In the genomic region with DNA sequence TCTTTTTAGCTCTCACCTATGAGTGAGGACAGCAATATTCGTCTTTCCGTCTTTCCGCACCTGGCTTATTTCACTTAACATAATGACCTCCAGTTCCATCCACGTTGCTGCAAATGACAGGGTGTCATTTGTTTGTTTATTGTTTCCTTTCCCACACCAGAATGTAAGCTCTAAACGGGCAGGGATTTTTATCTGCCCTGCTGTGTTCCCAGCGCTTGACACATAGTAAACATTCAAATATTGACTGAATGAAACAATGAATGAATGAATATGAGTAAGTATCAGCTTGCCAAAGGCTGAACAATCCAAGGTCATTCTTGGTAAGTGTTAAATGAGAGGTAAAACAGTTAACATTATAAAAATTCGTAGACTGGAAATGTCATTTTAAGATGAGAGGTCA, we compare ENCODE assay signal across 18 cellular contexts.
"Had no signal": no experiment of that assay in that cellular context is flagged by ENCODE, and none has a peak within 500 bp of the region (broad histone marks: within the 10 kb centered on the region; RNA-seq: fewer than 3 reads in every experiment).

No MANE protein-coding gene starts in this region.

- H3K27me3 ChIP-seq: sigmoid colon, upper lobe of left lung had no signal

- H3K36me3 ChIP-seq: lower lobe of right lung, prostate gland, sigmoid colon, upper lobe of left lung had no signal

- H3K27ac Mint-ChIP-seq: activated B cell treated with CpG ODN at 0.5 μM for 24 hours; activated CD4-positive, alpha-beta T cell treated with anti-CD3 and anti-CD28 coated beads, Interleukin-2, amount 10 ng/mL, durations not matched to agents 7 days and 5 days; activated naive CD4-positive, alpha-beta T cell treated with anti-CD3 and anti-CD28 coated beads for 36 hours; effector memory CD8-positive, alpha-beta T cell; T-helper 17 cell had no signal

- H3K27me3 Mint-ChIP-seq: activated CD4-positive, alpha-beta T cell treated with anti-CD3 and anti-CD28 coated beads, Interleukin-2, amount 10 ng/mL, durations not matched to agents 7 days and 5 days; effector memory CD8-positive, alpha-beta T cell; naive thymus-derived CD8-positive, alpha-beta T cell had no signal

- H3K4me3 ChIP-seq: lower lobe of right lung, prostate gland, sigmoid colon, upper lobe of left lung had no signal

- H3K4me3 Mint-ChIP-seq: activated B cell treated with CpG ODN at 0.5 μM for 24 hours; activated CD4-positive, alpha-beta T cell treated with anti-CD3 and anti-CD28 coated beads, Interleukin-2, amount 10 ng/mL, durations not matched to agents 7 days and 5 days; activated naive CD4-positive, alpha-beta T cell treated with anti-CD3 and anti-CD28 coated beads for 36 hours; effector memory CD8-positive, alpha-beta T cell; naive thymus-derived CD8-positive, alpha-beta T cell; T-helper 17 cell had no signal

- ATAC-seq: effector memory CD8-positive, alpha-beta T cell; lower lobe of right lung; naive thymus-derived CD8-positive, alpha-beta T cell; T-helper 17 cell had no signal

- DNase-seq: activated B cell treated with CpG ODN at 0.5 μM for 24 hours; activated CD4-positive, alpha-beta T cell treated with anti-CD3 and anti-CD28 coated beads, Interleukin-2, amount 10 ng/mL, durations not matched to agents 7 days and 5 days; activated CD8-positive, alpha-beta memory T cell treated with anti-CD3 and anti-CD28 coated beads for 24 hours; activated naive CD4-positive, alpha-beta T cell treated with anti-CD3 and anti-CD28 coated beads for 36 hours; caudate nucleus; effector memory CD8-positive, alpha-beta T cell; hippocampal formation; kidney glomerular epithelial cell; lower lobe of right lung; midbrain; naive thymus-derived CD8-positive, alpha-beta T cell; stimulated activated CD4-positive, alpha-beta T cell treated with anti-CD3 and anti-CD28 coated beads, Interleukin-2, amount 100 ng/mL, for 48 hours; stimulated activated naive CD4-positive, alpha-beta T cell treated with Interleukin-2 at 50 U/mL for 16 hours; T-helper 17 cell; upper lobe of left lung had no signal

- H3K9me3 ChIP-seq: lower lobe of right lung, prostate gland, sigmoid colon, upper lobe of left lung had no signal

- H3K36me3 Mint-ChIP-seq: naive thymus-derived CD8-positive, alpha-beta T cell had no signal

- H3K9me3 Mint-ChIP-seq: activated B cell treated with CpG ODN at 0.5 μM for 24 hours; activated CD4-positive, alpha-beta T cell treated with anti-CD3 and anti-CD28 coated beads, Interleukin-2, amount 10 ng/mL, durations not matched to agents 7 days and 5 days; activated naive CD4-positive, alpha-beta T cell treated with anti-CD3 and anti-CD28 coated beads for 36 hours; effector memory CD8-positive, alpha-beta T cell; naive thymus-derived CD8-positive, alpha-beta T cell had no signal

- H3K27ac ChIP-seq: epithelial cell of prostate, lower lobe of right lung, prostate gland had no signal
